ENCODE assay signal across 2 cellular contexts in the genomic region with DNA sequence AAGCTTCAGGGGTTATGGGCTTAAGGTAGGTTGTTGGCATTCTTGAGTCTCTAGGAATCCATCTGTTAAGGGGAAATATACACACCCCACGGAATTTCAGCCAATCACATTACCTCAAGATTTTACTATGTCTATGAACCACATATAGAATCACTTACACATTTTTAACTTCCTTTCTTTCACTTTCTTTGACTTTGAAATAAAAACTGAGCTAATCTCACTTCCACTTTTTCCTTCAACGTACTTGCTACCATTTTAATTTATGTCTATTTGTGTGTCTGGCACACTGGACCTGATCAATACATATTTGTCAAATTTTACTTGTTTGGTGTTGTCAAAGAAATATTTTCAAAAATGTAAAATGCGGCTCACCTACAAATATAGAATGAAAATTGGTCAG.
TF ChIP-seq lines count a peak whose summit lies in the region.

No MANE protein-coding gene starts in this region.

TF ChIP-seq in IMR-90, 13 proteins besides CTCF, POLR2A, EP300 and RAD21:
- TF ChIP-seq ELK1 (IDR thresholded peaks at IDR 0.05; ENCODE audit: borderline replicate concordance, low read depth, low read length) (no peak), CEBPB (IDR thresholded peaks at IDR 0.05; ENCODE audit: low read depth, low read length) (no peak), BHLHE40 (IDR thresholded peaks at IDR 0.05; ENCODE audit: low read depth, low read length) (no peak), SMC3 (IDR thresholded peaks at IDR 0.05; ENCODE audit: low read depth, low read length) (no peak), MXI1 (IDR thresholded peaks at IDR 0.05; ENCODE audit: borderline replicate concordance, low read depth, low read length) (no peak), FOS (IDR thresholded peaks at IDR 0.05; ENCODE audit: low read depth, low read length) (no peak), CHD1 (IDR thresholded peaks at IDR 0.05; ENCODE audit: low read depth, low read length) (no peak), MAFK (IDR thresholded peaks at IDR 0.05; ENCODE audit: low read depth, low read length) (no peak), NFE2L2 (IDR thresholded peaks at IDR 0.05; ENCODE audit: low read depth, low read length) (no peak), RFX5 (IDR thresholded peaks at IDR 0.05; ENCODE audit: low read depth, low read length) (no peak), USF2 (IDR thresholded peaks at IDR 0.05; ENCODE audit: low read depth, low read length) (no peak), RCOR1 (IDR thresholded peaks at IDR 0.05; ENCODE audit: insufficient replicate concordance, low read length) (no peak), MAZ (IDR thresholded peaks at IDR 0.05; ENCODE audit: borderline replicate concordance, low read depth, low read length) (no peak)

TF ChIP-seq in GM12878, 131 proteins besides CTCF, POLR2A, EP300 and RAD21 (continues in another document):
- TF ChIP-seq, protein P1, sequence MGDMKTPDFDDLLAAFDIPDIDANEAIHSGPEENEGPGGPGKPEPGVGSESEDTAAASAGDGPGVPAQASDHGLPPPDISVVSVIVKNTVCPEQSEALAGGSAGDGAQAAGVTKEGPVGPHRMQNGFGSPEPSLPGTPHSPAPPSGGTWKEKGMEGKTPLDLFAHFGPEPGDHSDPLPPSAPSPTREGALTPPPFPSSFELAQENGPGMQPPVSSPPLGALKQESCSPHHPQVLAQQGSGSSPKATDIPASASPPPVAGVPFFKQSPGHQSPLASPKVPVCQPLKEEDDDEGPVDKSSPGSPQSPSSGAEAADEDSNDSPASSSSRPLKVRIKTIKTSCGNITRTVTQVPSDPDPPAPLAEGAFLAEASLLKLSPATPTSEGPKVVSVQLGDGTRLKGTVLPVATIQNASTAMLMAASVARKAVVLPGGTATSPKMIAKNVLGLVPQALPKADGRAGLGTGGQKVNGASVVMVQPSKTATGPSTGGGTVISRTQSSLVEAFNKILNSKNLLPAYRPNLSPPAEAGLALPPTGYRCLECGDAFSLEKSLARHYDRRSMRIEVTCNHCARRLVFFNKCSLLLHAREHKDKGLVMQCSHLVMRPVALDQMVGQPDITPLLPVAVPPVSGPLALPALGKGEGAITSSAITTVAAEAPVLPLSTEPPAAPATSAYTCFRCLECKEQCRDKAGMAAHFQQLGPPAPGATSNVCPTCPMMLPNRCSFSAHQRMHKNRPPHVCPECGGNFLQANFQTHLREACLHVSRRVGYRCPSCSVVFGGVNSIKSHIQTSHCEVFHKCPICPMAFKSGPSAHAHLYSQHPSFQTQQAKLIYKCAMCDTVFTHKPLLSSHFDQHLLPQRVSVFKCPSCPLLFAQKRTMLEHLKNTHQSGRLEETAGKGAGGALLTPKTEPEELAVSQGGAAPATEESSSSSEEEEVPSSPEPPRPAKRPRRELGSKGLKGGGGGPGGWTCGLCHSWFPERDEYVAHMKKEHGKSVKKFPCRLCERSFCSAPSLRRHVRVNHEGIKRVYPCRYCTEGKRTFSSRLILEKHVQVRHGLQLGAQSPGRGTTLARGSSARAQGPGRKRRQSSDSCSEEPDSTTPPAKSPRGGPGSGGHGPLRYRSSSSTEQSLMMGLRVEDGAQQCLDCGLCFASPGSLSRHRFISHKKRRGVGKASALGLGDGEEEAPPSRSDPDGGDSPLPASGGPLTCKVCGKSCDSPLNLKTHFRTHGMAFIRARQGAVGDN (IDR thresholded peaks at IDR 0.05): no peak
- TF ChIP-seq BACH1 (IDR thresholded peaks at IDR 0.05; ENCODE audit: borderline replicate concordance) (no peak), GATAD2B (conservative IDR thresholded peaks at IDR 0.05; ENCODE audit: low read depth) (no peak), HSF1 (IDR thresholded peaks at IDR 0.05; ENCODE audit: low read depth, low read length) (no peak), MEF2B (IDR thresholded peaks at IDR 0.05; ENCODE audit: partially characterized antibody, poor library complexity, severe bottlenecking) (peak; percentile 58), MTA2 (IDR thresholded peaks at IDR 0.05; ENCODE audit: low read depth) (peak; percentile 54; the same call in 1 of the 2 replicates), ATF2 (IDR thresholded peaks at IDR 0.05; ENCODE audit: low read length) (peak; percentile 58), YY1 (IDR thresholded peaks at IDR 0.05; ENCODE audit: low read depth, low read length) (no peak), CUX1 (IDR thresholded peaks at IDR 0.05; ENCODE audit: insufficient replicate concordance, low read depth, low read length) (peak; percentile 87), SUPT20H (IDR thresholded peaks at IDR 0.05; ENCODE audit: borderline replicate concordance, control insufficient read depth, low read depth, low read length) (no peak), ZNF217 (IDR thresholded peaks at IDR 0.05) (0 out of 2 replicates have a peak, but pooled peaks have one; percentile 46), RUNX3 (IDR thresholded peaks at IDR 0.05; ENCODE audit: low read length) (peak; percentile 53), FOXK2 (IDR thresholded peaks at IDR 0.05) (no peak), TCF7 (IDR thresholded peaks at IDR 0.05; ENCODE audit: borderline replicate concordance) (peak; percentile 34; the same call in 1 of the 2 replicates), EGR1 (IDR thresholded peaks at IDR 0.05; ENCODE audit: borderline replicate concordance in 1 of 2, low read depth in 2 of 2, low read length in 2 of 2) (no peak), BCLAF1 (IDR thresholded peaks at IDR 0.05) (no peak), CBX5 (IDR thresholded peaks at IDR 0.05; ENCODE audit: low read depth) (no peak), ZBTB4 (CRISPR knock-in tag; IDR thresholded peaks at IDR 0.05) (no peak)
- TF ChIP-seq, protein P2, sequence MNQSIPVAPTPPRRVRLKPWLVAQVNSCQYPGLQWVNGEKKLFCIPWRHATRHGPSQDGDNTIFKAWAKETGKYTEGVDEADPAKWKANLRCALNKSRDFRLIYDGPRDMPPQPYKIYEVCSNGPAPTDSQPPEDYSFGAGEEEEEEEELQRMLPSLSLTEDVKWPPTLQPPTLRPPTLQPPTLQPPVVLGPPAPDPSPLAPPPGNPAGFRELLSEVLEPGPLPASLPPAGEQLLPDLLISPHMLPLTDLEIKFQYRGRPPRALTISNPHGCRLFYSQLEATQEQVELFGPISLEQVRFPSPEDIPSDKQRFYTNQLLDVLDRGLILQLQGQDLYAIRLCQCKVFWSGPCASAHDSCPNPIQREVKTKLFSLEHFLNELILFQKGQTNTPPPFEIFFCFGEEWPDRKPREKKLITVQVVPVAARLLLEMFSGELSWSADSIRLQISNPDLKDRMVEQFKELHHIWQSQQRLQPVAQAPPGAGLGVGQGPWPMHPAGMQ (IDR thresholded peaks at IDR 0.05; ENCODE audit: borderline replicate concordance): no peak
- TF ChIP-seq, protein P3, sequence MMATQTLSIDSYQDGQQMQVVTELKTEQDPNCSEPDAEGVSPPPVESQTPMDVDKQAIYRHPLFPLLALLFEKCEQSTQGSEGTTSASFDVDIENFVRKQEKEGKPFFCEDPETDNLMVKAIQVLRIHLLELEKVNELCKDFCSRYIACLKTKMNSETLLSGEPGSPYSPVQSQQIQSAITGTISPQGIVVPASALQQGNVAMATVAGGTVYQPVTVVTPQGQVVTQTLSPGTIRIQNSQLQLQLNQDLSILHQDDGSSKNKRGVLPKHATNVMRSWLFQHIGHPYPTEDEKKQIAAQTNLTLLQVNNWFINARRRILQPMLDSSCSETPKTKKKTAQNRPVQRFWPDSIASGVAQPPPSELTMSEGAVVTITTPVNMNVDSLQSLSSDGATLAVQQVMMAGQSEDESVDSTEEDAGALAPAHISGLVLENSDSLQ (IDR thresholded peaks at IDR 0.05): no peak
